In genomic region chr14:96817750-96818666, GRCh38 we compare ENCODE assay signal across 23 cellular contexts. TPM values are rescaled to one million over a fixed set of nuclear protein-coding genes. Genes with fewer than 3 reads are reported as not detected.
DNase-seq lines count a peak whose midpoint lies in the region; ATAC-seq and TF ChIP-seq lines count a peak whose summit lies in the region.
"Had no signal": no experiment of that assay in that cellular context is flagged by ENCODE, and none has a peak within 500 bp of the region (broad histone marks: within the 10 kb centered on the region; RNA-seq: fewer than 3 reads in every experiment).

No MANE protein-coding gene starts in this region.

- TF ChIP-seq CTCF in AG04450 (IDR thresholded peaks at IDR 0.05; ENCODE audit: low read depth, low read length): no peak

- no peak overlapping the region for H3K27ac ChIP-seq in AG04450 (ENCODE audit: low read depth, low read length)
- H3K27ac ChIP-seq: A549, HL-60, pancreas, transverse colon had no signal

- H3K9me3 ChIP-seq in AG04450 (ENCODE audit: control insufficient read depth, insufficient read depth, low read length): no peaks in the 10 kb centered on the region
- H3K9me3 ChIP-seq: A549, BE2C, HAP-1, pancreas, transverse colon had no signal

- H3K4me1 Mint-ChIP-seq in effector memory CD8-positive, alpha-beta T cell (ENCODE audit: low read depth in 2 of 2): peaks cover 22 to 43% of the 10 kb centered on the region in 2 donors
- peaks cover 20% of the 10 kb centered on the region for H3K4me1 Mint-ChIP-seq in activated CD4-positive, alpha-beta memory T cell treated with anti-CD3 and anti-CD28 coated beads, Interleukin-2, amount 10 ng/mL, durations not matched to agents 7 days and 5 days

- ATAC-seq in GM18867 (IDR thresholded peaks at IDR 0.05; ENCODE audit: unreplicated experiment): peak; percentile 63
- peak; percentile 54 for ATAC-seq in HG02973 (IDR thresholded peaks at IDR 0.05; ENCODE audit: unreplicated experiment)
- peak; percentile 61 for ATAC-seq in effector memory CD8-positive, alpha-beta T cell (replicated peaks)
- no peak for ATAC-seq in sciatic nerve
- ATAC-seq: A549; activated T-cell treated with anti-CD3 and anti-CD28 coated beads, Interleukin-2, amount 50 U/mL, for 72 hours; HepG2; pancreas; WTC11 had no signal

- no peaks in the 10 kb centered on the region for H3K9me3 Mint-ChIP-seq in effector memory CD8-positive, alpha-beta T cell
- no peaks in the 10 kb centered on the region for H3K9me3 Mint-ChIP-seq in activated CD4-positive, alpha-beta memory T cell treated with anti-CD3 and anti-CD28 coated beads, Interleukin-2, amount 10 ng/mL, durations not matched to agents 7 days and 5 days
- H3K9me3 Mint-ChIP-seq: activated T-cell treated with anti-CD3 and anti-CD28 coated beads, Interleukin-2, amount 50 U/mL, for 72 hours; nephron; WTC11 had no signal

- CTCF ChIA-PET in AG04450 (lab: Charles Lee): interaction anchor here (0.6 to 1.0 kb wide), 2 partner anchors 35 to 251 kb away, joined by 3 read pairs; no protein-coding TSS in a partner anchor
- CTCF ChIA-PET in activated CD4-positive, alpha-beta memory T cell treated with anti-CD3 and anti-CD28 coated beads, Interleukin-2, amount 10 ng/mL, durations not matched to agents 7 days and 5 days (lab: Charles Lee): no interaction called here

- DNase-seq in AG04450 (ENCODE audit: low read depth, low spot score) (no peak), sciatic nerve (ENCODE audit: low spot score) (no peak), midbrain (lab: John Stamatoyannopoulos, UW) (no peak), NCI-H774 (lab: John Stamatoyannopoulos, UW) (no peak)
- no peak for DNase-seq in effector memory CD8-positive, alpha-beta T cell
- DNase-seq in activated CD4-positive, alpha-beta memory T cell treated with anti-CD3 and anti-CD28 coated beads, Interleukin-2, amount 10 ng/mL, durations not matched to agents 7 days and 5 days: no peak
- DNase-seq: activated CD4-positive, alpha-beta T cell treated with anti-CD3 and anti-CD28 coated beads, Interleukin-2, amount 50 U/mL, for 1 hour; activated naive CD4-positive, alpha-beta T cell treated with Interleukin-2 at 50 U/mL for 16 hours; activated T-cell treated with anti-CD3 and anti-CD28 coated beads, Interleukin-2, amount 50 U/mL, for 72 hours; BE2C; DMS53; NCI-H510A treated with DMSO at 0.1 percent for 48 hours; pancreas; SIG-M5; transverse colon had no signal

- POLR2A ChIA-PET in AG04450 (lab: Yijun Ruan, JAX): no interaction called here
- POLR2A ChIA-PET in activated CD4-positive, alpha-beta memory T cell treated with anti-CD3 and anti-CD28 coated beads, Interleukin-2, amount 10 ng/mL, durations not matched to agents 7 days and 5 days (lab: Charles Lee): interaction anchor here (0.6 kb wide), 1 partner anchor 21 kb away, joined by 3 read pairs; the partner anchor contains the start of gene VRK1

- H3K27ac Mint-ChIP-seq in effector memory CD8-positive, alpha-beta T cell: peak overlapping the region; percentile 38 to 62
- no peak overlapping the region for H3K27ac Mint-ChIP-seq in activated CD4-positive, alpha-beta memory T cell treated with anti-CD3 and anti-CD28 coated beads, Interleukin-2, amount 10 ng/mL, durations not matched to agents 7 days and 5 days
- H3K27ac Mint-ChIP-seq: activated T-cell treated with anti-CD3 and anti-CD28 coated beads, Interleukin-2, amount 50 U/mL, for 72 hours; nephron; WTC11 had no signal

- no peaks in the 10 kb centered on the region for H3K27me3 Mint-ChIP-seq in effector memory CD8-positive, alpha-beta T cell
- H3K27me3 Mint-ChIP-seq in activated CD4-positive, alpha-beta memory T cell treated with anti-CD3 and anti-CD28 coated beads, Interleukin-2, amount 10 ng/mL, durations not matched to agents 7 days and 5 days: no peaks in the 10 kb centered on the region

- no peaks in the 10 kb centered on the region for H3K36me3 Mint-ChIP-seq in effector memory CD8-positive, alpha-beta T cell (ENCODE audit: insufficient read depth)
- peaks cover 32% of the 10 kb centered on the region for H3K36me3 Mint-ChIP-seq in activated CD4-positive, alpha-beta memory T cell treated with anti-CD3 and anti-CD28 coated beads, Interleukin-2, amount 10 ng/mL, durations not matched to agents 7 days and 5 days (ENCODE audit: low read depth)
- H3K36me3 Mint-ChIP-seq: WTC11 had no signal

- no peaks in the 10 kb centered on the region for H3K27me3 ChIP-seq in AG04450 (ENCODE audit: control insufficient read depth, insufficient read depth, low read length)
- H3K27me3 ChIP-seq: BE2C, pancreas, transverse colon had no signal

- peak overlapping the region in 1 of 2 donors; percentile 28 for H3K4me3 Mint-ChIP-seq in effector memory CD8-positive, alpha-beta T cell
- no peak overlapping the region for H3K4me3 Mint-ChIP-seq in activated CD4-positive, alpha-beta memory T cell treated with anti-CD3 and anti-CD28 coated beads, Interleukin-2, amount 10 ng/mL, durations not matched to agents 7 days and 5 days
- H3K4me3 Mint-ChIP-seq: activated T-cell treated with anti-CD3 and anti-CD28 coated beads, Interleukin-2, amount 50 U/mL, for 72 hours; nephron; WTC11 had no signal

- peak overlapping the region; percentile 8; the same call in 1 of the 2 replicates for H3K4me3 ChIP-seq in AG04450 (ENCODE audit: low read depth, low read length)
- H3K4me3 ChIP-seq: A549, HAP-1, pancreas, transverse colon had no signal

- intact Hi-C loops in sciatic nerve (cut with DNase I): no loop called here

RNA-seq across cellular contexts. Expression of gene VRK1, which starts 20.8 kb away (rescaled TPM):
- polyA plus RNA-seq in AG04450 (2011; rRNA removed): 5.5 and 8.3 TPM in 2 replicates
- 11.8 and 15.4 TPM in 2 replicates for polyA minus RNA-seq in AG04450 (2011; rRNA and poly(A)+ RNA removed)
- 14.5 TPM for total RNA-seq in sciatic nerve
- total RNA-seq in activated CD4-positive, alpha-beta memory T cell treated with anti-CD3 and anti-CD28 coated beads, Interleukin-2, amount 10 ng/mL, durations not matched to agents 7 days and 5 days: 10 to 100 TPM; 62.0 to 64.1 TPM
